Comparison of ENCODE assay signal across 2 cellular contexts in the genomic region with DNA sequence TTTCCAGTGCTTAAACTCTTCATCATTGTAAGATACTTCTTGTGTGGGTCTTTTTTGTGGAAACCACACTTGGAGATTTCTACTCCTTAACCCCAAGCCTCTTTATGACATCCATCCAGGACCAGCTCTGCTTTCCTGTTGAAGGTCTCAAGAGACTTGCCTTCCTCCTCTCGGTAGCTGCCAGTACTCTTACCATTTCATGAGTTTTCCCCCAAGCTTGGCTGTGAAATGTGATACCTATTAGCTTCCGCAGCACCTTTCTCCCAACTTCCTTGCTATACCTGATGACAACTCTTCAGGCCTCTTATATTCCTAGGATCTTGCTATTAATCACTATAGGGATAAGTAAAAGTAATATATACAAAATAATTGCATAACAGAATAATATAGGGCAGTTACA.
TF ChIP-seq lines count a peak whose summit lies in the region.

No MANE protein-coding gene starts in this region.

TF ChIP-seq in GM23338, 12 proteins besides CTCF, POLR2A, EP300 and RAD21 (continued from another document):
- TF ChIP-seq, protein P1, sequence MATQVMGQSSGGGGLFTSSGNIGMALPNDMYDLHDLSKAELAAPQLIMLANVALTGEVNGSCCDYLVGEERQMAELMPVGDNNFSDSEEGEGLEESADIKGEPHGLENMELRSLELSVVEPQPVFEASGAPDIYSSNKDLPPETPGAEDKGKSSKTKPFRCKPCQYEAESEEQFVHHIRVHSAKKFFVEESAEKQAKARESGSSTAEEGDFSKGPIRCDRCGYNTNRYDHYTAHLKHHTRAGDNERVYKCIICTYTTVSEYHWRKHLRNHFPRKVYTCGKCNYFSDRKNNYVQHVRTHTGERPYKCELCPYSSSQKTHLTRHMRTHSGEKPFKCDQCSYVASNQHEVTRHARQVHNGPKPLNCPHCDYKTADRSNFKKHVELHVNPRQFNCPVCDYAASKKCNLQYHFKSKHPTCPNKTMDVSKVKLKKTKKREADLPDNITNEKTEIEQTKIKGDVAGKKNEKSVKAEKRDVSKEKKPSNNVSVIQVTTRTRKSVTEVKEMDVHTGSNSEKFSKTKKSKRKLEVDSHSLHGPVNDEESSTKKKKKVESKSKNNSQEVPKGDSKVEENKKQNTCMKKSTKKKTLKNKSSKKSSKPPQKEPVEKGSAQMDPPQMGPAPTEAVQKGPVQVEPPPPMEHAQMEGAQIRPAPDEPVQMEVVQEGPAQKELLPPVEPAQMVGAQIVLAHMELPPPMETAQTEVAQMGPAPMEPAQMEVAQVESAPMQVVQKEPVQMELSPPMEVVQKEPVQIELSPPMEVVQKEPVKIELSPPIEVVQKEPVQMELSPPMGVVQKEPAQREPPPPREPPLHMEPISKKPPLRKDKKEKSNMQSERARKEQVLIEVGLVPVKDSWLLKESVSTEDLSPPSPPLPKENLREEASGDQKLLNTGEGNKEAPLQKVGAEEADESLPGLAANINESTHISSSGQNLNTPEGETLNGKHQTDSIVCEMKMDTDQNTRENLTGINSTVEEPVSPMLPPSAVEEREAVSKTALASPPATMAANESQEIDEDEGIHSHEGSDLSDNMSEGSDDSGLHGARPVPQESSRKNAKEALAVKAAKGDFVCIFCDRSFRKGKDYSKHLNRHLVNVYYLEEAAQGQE (IDR thresholded peaks at IDR 0.05; ENCODE audit: unreplicated experiment) = no peak
- TF ChIP-seq ETS1 (IDR thresholded peaks at IDR 0.05) (no peak), POLR2AphosphoS5 (IDR thresholded peaks at IDR 0.05; ENCODE audit: low read depth) (no peak), JUNB (IDR thresholded peaks at IDR 0.05; ENCODE audit: unreplicated experiment) (no peak), EZH2phosphoT487 (IDR thresholded peaks at IDR 0.05; ENCODE audit: unreplicated experiment) (no peak), CREB1 (CRISPR knock-in tag; IDR thresholded peaks at IDR 0.05; ENCODE audit: low read depth) (no peak), ZNF114 (CRISPR knock-in tag; IDR thresholded peaks at IDR 0.05) (no peak), ZNF331 (CRISPR knock-in tag; IDR thresholded peaks at IDR 0.05; ENCODE audit: low read depth) (no peak), ZNF462 (CRISPR knock-in tag; IDR thresholded peaks at IDR 0.05) (no peak), EZH2 (IDR thresholded peaks at IDR 0.05; ENCODE audit: low read depth, unreplicated experiment) (no peak)

TF ChIP-seq in WTC11, 78 proteins besides CTCF, POLR2A, EP300 and RAD21 (continued from another document):
- TF ChIP-seq, protein P2, sequence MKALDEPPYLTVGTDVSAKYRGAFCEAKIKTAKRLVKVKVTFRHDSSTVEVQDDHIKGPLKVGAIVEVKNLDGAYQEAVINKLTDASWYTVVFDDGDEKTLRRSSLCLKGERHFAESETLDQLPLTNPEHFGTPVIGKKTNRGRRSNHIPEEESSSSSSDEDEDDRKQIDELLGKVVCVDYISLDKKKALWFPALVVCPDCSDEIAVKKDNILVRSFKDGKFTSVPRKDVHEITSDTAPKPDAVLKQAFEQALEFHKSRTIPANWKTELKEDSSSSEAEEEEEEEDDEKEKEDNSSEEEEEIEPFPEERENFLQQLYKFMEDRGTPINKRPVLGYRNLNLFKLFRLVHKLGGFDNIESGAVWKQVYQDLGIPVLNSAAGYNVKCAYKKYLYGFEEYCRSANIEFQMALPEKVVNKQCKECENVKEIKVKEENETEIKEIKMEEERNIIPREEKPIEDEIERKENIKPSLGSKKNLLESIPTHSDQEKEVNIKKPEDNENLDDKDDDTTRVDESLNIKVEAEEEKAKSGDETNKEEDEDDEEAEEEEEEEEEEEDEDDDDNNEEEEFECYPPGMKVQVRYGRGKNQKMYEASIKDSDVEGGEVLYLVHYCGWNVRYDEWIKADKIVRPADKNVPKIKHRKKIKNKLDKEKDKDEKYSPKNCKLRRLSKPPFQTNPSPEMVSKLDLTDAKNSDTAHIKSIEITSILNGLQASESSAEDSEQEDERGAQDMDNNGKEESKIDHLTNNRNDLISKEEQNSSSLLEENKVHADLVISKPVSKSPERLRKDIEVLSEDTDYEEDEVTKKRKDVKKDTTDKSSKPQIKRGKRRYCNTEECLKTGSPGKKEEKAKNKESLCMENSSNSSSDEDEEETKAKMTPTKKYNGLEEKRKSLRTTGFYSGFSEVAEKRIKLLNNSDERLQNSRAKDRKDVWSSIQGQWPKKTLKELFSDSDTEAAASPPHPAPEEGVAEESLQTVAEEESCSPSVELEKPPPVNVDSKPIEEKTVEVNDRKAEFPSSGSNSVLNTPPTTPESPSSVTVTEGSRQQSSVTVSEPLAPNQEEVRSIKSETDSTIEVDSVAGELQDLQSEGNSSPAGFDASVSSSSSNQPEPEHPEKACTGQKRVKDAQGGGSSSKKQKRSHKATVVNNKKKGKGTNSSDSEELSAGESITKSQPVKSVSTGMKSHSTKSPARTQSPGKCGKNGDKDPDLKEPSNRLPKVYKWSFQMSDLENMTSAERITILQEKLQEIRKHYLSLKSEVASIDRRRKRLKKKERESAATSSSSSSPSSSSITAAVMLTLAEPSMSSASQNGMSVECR (CRISPR knock-in tag; IDR thresholded peaks at IDR 0.05; ENCODE audit: borderline replicate concordance) = no peak
- no peak for TF ChIP-seq CREB1 (CRISPR knock-in tag; IDR thresholded peaks at IDR 0.05)
